Comparison of ENCODE assay signal across 8 cellular contexts in the genomic region with DNA sequence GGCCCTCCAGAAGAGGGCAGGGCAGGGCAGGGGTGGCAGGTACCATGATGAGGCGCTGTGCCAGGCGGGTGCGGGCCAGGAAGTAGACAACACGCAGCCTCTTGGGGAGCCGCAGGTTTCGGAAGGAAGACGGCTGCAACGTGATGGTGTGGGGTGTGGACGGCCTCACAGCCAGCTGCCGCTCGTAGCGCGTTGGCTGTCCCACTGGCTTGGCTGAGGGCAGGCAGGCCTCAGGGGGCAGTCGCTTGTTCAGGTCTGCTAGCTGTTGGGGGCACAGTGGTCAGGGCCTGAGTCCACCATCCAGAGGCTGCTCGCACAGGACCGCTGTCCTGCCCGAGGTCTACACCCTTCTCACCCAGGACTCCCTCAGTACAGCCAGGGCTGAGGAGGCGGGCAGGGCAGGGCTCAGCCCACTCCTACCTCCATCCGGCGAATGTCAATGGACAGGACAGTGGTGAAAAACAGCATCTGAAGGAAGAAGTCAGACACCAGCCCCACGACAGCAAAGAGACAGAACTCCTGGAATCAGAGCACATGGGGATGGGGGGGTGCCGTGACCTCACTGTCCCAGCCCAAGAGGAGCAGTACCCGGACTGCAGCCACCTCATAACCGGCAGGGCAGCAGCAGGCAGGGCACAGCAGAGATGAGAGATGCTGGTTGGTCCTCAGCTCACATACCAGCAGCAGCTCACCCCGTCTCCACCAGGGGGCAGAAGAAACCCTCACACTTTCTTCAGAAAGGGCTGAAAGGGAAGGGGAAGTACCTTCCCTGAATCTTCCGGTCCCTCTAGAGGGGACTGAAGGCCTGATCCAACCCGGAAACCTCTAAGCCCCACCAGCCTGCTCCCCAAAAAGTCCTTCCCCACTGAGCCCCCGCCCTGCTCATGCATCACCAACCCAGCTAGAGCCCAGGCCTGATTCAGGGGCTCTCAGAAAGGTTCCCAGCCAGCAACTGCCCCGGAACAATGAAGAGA. TPM values are rescaled to one million over a fixed set of nuclear protein-coding genes. Genes with fewer than 3 reads are reported as not detected.
DNase-seq lines count a peak whose midpoint lies in the region; ATAC-seq and FAIRE-seq lines count a peak whose summit lies in the region.

No MANE protein-coding gene starts in this region.

- ATAC-seq in GM19438 (IDR thresholded peaks at IDR 0.05; ENCODE audit: low read depth, unreplicated experiment), result peak; percentile 70
- ATAC-seq in activated T-cell treated with anti-CD3 and anti-CD28 coated beads, Interleukin-2, amount 50 U/mL, for 4 hours, result peak; percentile 90 to 94
- peak; percentile 92 to 97 for ATAC-seq in naive thymus-derived CD8-positive, alpha-beta T cell
- peak; percentile 90 for ATAC-seq in stimulated activated memory B cell treated with anti-CD40 and anti-IgM and Interleukin-4, amounts not matched to agents 10 μg/mL and 1 μg/mL and 100 μg/mL, for 72 hours

- peak overlapping the region; percentile 91 to 100 (median 99) for H3K27ac Mint-ChIP-seq in naive thymus-derived CD8-positive, alpha-beta T cell
- H3K27ac Mint-ChIP-seq in stimulated activated memory B cell treated with anti-CD40 and anti-IgM and Interleukin-4, amounts not matched to agents 10 μg/mL and 1 μg/mL and 100 μg/mL, for 72 hours, result peak overlapping the region; percentile 96

- H3K9me3 Mint-ChIP-seq in activated T-cell treated with anti-CD3 and anti-CD28 coated beads, Interleukin-2, amount 50 U/mL, for 4 hours, result no peaks in the 10 kb centered on the region
- H3K9me3 Mint-ChIP-seq in naive thymus-derived CD8-positive, alpha-beta T cell, result no peaks in the 10 kb centered on the region
- no peaks in the 10 kb centered on the region for H3K9me3 Mint-ChIP-seq in stimulated activated memory B cell treated with anti-CD40 and anti-IgM and Interleukin-4, amounts not matched to agents 10 μg/mL and 1 μg/mL and 100 μg/mL, for 72 hours

- peak overlapping the region; percentile 67 for H3K4me3 Mint-ChIP-seq in activated T-cell treated with anti-CD3 and anti-CD28 coated beads, Interleukin-2, amount 50 U/mL, for 4 hours
- peak overlapping the region; percentile 60 to 88 (median 80) for H3K4me3 Mint-ChIP-seq in naive thymus-derived CD8-positive, alpha-beta T cell
- peak overlapping the region; percentile 53 for H3K4me3 Mint-ChIP-seq in stimulated activated memory B cell treated with anti-CD40 and anti-IgM and Interleukin-4, amounts not matched to agents 10 μg/mL and 1 μg/mL and 100 μg/mL, for 72 hours

- H3K36me3 Mint-ChIP-seq in activated T-cell treated with anti-CD3 and anti-CD28 coated beads, Interleukin-2, amount 50 U/mL, for 4 hours (ENCODE audit: insufficient read depth), result peaks cover 21% of the 10 kb centered on the region
- peaks cover 4 to 30% (median 8%) of the 10 kb centered on the region in 3 donors for H3K36me3 Mint-ChIP-seq in naive thymus-derived CD8-positive, alpha-beta T cell
- H3K36me3 Mint-ChIP-seq in stimulated activated memory B cell treated with anti-CD40 and anti-IgM and Interleukin-4, amounts not matched to agents 10 μg/mL and 1 μg/mL and 100 μg/mL, for 72 hours, result peaks cover 50% of the 10 kb centered on the region

- FAIRE-seq in HTR-8/SVneo (lab: Jason Lieb, UNC), result peak; percentile 90

- DNase-seq in CD1c-positive myeloid dendritic cell (ENCODE audit: extremely low spot score) (peak; percentile 94), HTR-8/SVneo (ENCODE audit: insufficient read length, low spot score) (peak; percentile 88), OCI-M2 (lab: John Stamatoyannopoulos, UW; ENCODE audit: unreplicated experiment) (peak; percentile 40), fibroblast of gingiva (ENCODE audit: low read depth) (peak; percentile 78)
- peak; percentile 87 for DNase-seq in activated T-cell treated with anti-CD3 and anti-CD28 coated beads, Interleukin-2, amount 50 U/mL, for 4 hours
- peak; percentile 74 to 94 (median 88) for DNase-seq in naive thymus-derived CD8-positive, alpha-beta T cell

- POLR2A ChIA-PET in naive thymus-derived CD8-positive, alpha-beta T cell (lab: Charles Lee), result interaction anchor here (0.6 to 3.0 kb wide), 7 partner anchors 14 to 823 kb away, joined by 3 to 23 read pairs (median 6); partner anchors contain the start of genes ELP6, PTPN23 and SCAP

- H3K27me3 Mint-ChIP-seq in activated T-cell treated with anti-CD3 and anti-CD28 coated beads, Interleukin-2, amount 50 U/mL, for 4 hours (ENCODE audit: low read depth), result no peaks in the 10 kb centered on the region
- no peaks in the 10 kb centered on the region for H3K27me3 Mint-ChIP-seq in naive thymus-derived CD8-positive, alpha-beta T cell
- H3K27me3 Mint-ChIP-seq in stimulated activated memory B cell treated with anti-CD40 and anti-IgM and Interleukin-4, amounts not matched to agents 10 μg/mL and 1 μg/mL and 100 μg/mL, for 72 hours, result no peaks in the 10 kb centered on the region

- peaks cover 16% of the 10 kb centered on the region for H3K4me1 Mint-ChIP-seq in activated T-cell treated with anti-CD3 and anti-CD28 coated beads, Interleukin-2, amount 50 U/mL, for 4 hours (ENCODE audit: low read depth)
- H3K4me1 Mint-ChIP-seq in naive thymus-derived CD8-positive, alpha-beta T cell, result peaks cover 12 to 22% (median 21%) of the 10 kb centered on the region in 4 donors
- peaks cover 29% of the 10 kb centered on the region for H3K4me1 Mint-ChIP-seq in stimulated activated memory B cell treated with anti-CD40 and anti-IgM and Interleukin-4, amounts not matched to agents 10 μg/mL and 1 μg/mL and 100 μg/mL, for 72 hours

RNA-seq across cellular contexts. Expression of gene PTPN23, which starts 40.0 kb away (rescaled TPM):
- total RNA-seq in activated T-cell treated with anti-CD3 and anti-CD28 coated beads, Interleukin-2, amount 50 U/mL, for 4 hours, result 10 to 100 TPM; 34.9 to 44.8 (median 42.2) TPM
- total RNA-seq in naive thymus-derived CD8-positive, alpha-beta T cell, result 10 to 100 TPM; 49.7 to 63.8 TPM
- polyA plus RNA-seq in naive thymus-derived CD8-positive, alpha-beta T cell, result 1 to 10 TPM; 3.0 to 3.9 (median 3.8) TPM

RNA-seq across cellular contexts. Expression of gene SCAP, which starts 54.9 kb away (rescaled TPM):
- total RNA-seq in activated T-cell treated with anti-CD3 and anti-CD28 coated beads, Interleukin-2, amount 50 U/mL, for 4 hours, result 10 to 100 TPM; 71.8 to 91.5 (median 90.1) TPM
- total RNA-seq in naive thymus-derived CD8-positive, alpha-beta T cell, result 10 to 100 TPM; 94.8 to 95.9 TPM
- polyA plus RNA-seq in naive thymus-derived CD8-positive, alpha-beta T cell, result 10 to 100 TPM; 32.3 to 55.7 (median 38.7) TPM

Comparison
In these comparisons a context has a peak if more than half of its experiments do, and no peak if none do; other contexts are left out.
1. Peak in every context shown above with its lines: DNase-seq and ATAC-seq.
2. DNase-seq: peak in every context shown above with its lines; median percentile 94 in CD1c-positive myeloid dendritic cell; 88 in HTR-8/SVneo; 88 in naive thymus-derived CD8-positive, alpha-beta T cell; 87 in activated T-cell treated with anti-CD3 and anti-CD28 coated beads, Interleukin-2, amount 50 U/mL, for 4 hours; 78 in fibroblast of gingiva; 40 in OCI-M2.